In the genomic region with DNA sequence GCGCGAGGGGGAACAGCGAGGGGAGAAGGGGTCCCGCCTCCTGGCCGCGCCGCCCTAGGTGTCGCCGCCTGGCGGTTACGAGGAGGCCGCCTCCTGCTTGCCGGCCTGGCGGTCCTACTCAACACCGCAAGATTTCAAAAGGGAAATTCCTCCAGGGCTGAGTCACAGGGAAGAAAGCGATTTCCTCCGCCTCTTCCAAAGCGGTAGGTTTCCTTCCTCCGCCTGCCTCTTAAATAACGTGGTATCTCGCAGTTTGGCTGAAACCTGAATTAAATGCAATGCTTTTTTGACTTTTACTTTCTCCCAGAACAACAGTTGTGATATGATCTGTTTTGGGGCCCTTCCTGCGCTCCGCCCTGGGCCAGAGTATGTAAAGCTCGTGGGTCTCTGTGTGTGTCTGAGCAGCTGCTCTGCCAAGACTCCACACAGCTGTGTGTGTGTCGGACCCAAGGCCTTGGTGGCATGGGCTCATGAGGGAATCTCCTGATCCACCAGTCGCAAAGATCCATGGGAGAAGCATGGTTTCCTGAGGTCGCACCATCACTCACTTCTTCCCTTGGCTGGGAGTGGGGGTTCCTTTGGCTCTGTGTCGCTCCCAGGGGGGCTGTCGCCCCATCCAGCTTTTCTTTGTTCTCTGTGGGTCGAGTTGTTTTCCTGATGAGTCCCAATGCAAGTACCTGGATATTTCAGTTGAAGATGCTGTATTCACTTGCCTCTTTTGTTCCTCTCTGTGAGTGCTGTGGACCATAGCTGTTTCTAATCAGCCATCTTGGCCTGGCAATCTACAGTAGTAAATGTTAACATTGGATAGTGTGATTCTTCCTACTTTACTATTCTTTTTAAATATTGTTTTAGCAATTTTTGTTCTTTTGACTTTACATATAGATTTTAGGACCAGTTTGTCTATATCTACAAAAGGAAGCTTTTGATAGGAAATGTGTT, we compare ENCODE assay signal across 7 cellular contexts. TPM values are rescaled to one million over a fixed set of nuclear protein-coding genes. Genes with fewer than 3 reads are reported as not detected.
A peak's percentile ranks its signal among the peaks of the same experiment; 100 is the strongest.
DNase-seq lines count a peak whose midpoint lies in the region; ATAC-seq, FAIRE-seq and TF ChIP-seq lines count a peak whose summit lies in the region.

No MANE protein-coding gene starts in this region.

- peak; percentile 72 for TF ChIP-seq POLR2A in endothelial cell of umbilical vein (IDR thresholded peaks at IDR 0.05; ENCODE audit: low read depth, low read length)

- peak overlapping the region in 1 of 3 experiments; percentile 19 for H3K4me3 ChIP-seq in endothelial cell of umbilical vein (replicated peaks in 1 of 3; ENCODE audit: insufficient read depth in 1 of 3, low read depth in 1 of 3, low read length in 3 of 3)
- peak overlapping the region; percentile 22 for H3K4me3 ChIP-seq in mesodermal cell (ENCODE audit: extremely low read depth, insufficient read depth, low read length, poor library complexity, severe bottlenecking)

- CTCF ChIA-PET in endothelial cell of umbilical vein (lab: Charles Lee), result interaction anchor here (1.0 to 3.4 kb wide), 9 partner anchors 10 to 612 kb away, joined by 3 to 30 read pairs (median 5); no protein-coding TSS in a partner anchor

- no peaks in the 10 kb centered on the region for H3K36me3 ChIP-seq in endothelial cell of umbilical vein (ENCODE audit: control insufficient read depth in 2 of 2, extremely low read depth in 1 of 2, insufficient read depth in 2 of 2, low read length in 2 of 2)
- H3K36me3 ChIP-seq in mesodermal cell (ENCODE audit: control insufficient read depth, insufficient read depth, low read length), result no peaks in the 10 kb centered on the region

- H3K9me3 ChIP-seq in endothelial cell of umbilical vein (replicated peaks; ENCODE audit: control insufficient read depth, insufficient read depth, low read length), result no peaks in the 10 kb centered on the region
- no peaks in the 10 kb centered on the region for H3K9me3 ChIP-seq in mesodermal cell (ENCODE audit: control insufficient read depth, low read length)

- peaks cover 27% of the 10 kb centered on the region for H3K4me1 ChIP-seq in endothelial cell of umbilical vein (ENCODE audit: control insufficient read depth, extremely low read depth, insufficient read depth, low read length)
- peaks cover 7% of the 10 kb centered on the region for H3K4me1 ChIP-seq in mesodermal cell (ENCODE audit: control insufficient read depth, insufficient read depth, low read length, poor library complexity, severe bottlenecking)

- peak overlapping the region; percentile 95 for H2AFZ ChIP-seq in endothelial cell of umbilical vein (ENCODE audit: low read depth, low read length)

- peak overlapping the region; percentile 79 for H3K27ac ChIP-seq in endothelial cell of umbilical vein (ENCODE audit: insufficient read depth, low read depth, low read length)
- H3K27ac ChIP-seq in mesodermal cell (ENCODE audit: low read depth, low read length, severe bottlenecking), result peak overlapping the region; percentile 92

- FAIRE-seq in endothelial cell of umbilical vein (lab: Jason Lieb, UNC), result peak; percentile 93

- dilution Hi-C loops in endothelial cell of umbilical vein (cut with MboI; ENCODE audit: extremely low pct_ligation_motif_present, low sequenced_read_pairs), result loop anchor here (25.0 kb wide), 1 partner anchor 157 kb away; a partner anchor contains a TSS

- no peaks in the 10 kb centered on the region for H3K79me2 ChIP-seq in endothelial cell of umbilical vein (ENCODE audit: control insufficient read depth, insufficient read depth, low read length)

- POLR2A ChIA-PET in endothelial cell of umbilical vein (lab: Charles Lee), result interaction anchor here (1.1 to 1.3 kb wide), 2 partner anchors 10 to 138 kb away, joined by 3 to 6 read pairs; no protein-coding TSS in a partner anchor

- BruUV-seq in endothelial cell of umbilical vein (replicated peaks; lab: Mats Ljungman, UMichigan), result TSS peak; percentile 84

- peak; percentile 32 for DNase-seq in GM19238 (ENCODE audit: insufficient read length, low spot score)
- peak; percentile 79 for DNase-seq in MV-4-11 (lab: John Stamatoyannopoulos, UW)
- DNase-seq in activated CD8-positive, alpha-beta memory T cell treated with anti-CD3 and anti-CD28 coated beads, Interleukin-2, amount 50 U/mL, for 1 hour (ENCODE audit: extremely low read depth), result peak; percentile 23
- peak; percentile 91 for DNase-seq in endothelial cell of umbilical vein (ENCODE audit: low read depth, low spot score)
- DNase-seq in stimulated activated CD8-positive, alpha-beta memory T cell treated with anti-CD3 and anti-CD28 coated beads, Interleukin-15, amount 100 ng/mL, for 24 hours (ENCODE audit: low read depth), result peak; percentile 15

- intact Hi-C loops in endothelial cell of umbilical vein (cut with micrococcal nuclease), result loop anchor here (1.0 to 5.0 kb wide), 7 partner anchors 10 to 157 kb away; a partner anchor contains a TSS

- H3K4me2 ChIP-seq in endothelial cell of umbilical vein (ENCODE audit: insufficient read depth, low read length), result peak overlapping the region; percentile 68

- H3K27me3 ChIP-seq in endothelial cell of umbilical vein (ENCODE audit: control insufficient read depth in 2 of 2, insufficient read depth in 2 of 2, low read length in 2 of 2), result no peaks in the 10 kb centered on the region

- ATAC-seq in HG03097 (IDR thresholded peaks at IDR 0.05; ENCODE audit: low FRiP score, unreplicated experiment), result no peak

- no peaks in the 10 kb centered on the region for H3K9me1 ChIP-seq in endothelial cell of umbilical vein (replicated peaks; ENCODE audit: control insufficient read depth, extremely low read depth, insufficient read depth, low read length)

- peak overlapping the region; percentile 61 for H3K9ac ChIP-seq in endothelial cell of umbilical vein (replicated peaks; ENCODE audit: extremely low read depth, insufficient read depth, low read length)

- TF ChIP-seq CTCF in endothelial cell of umbilical vein (IDR thresholded peaks at IDR 0.05; ENCODE audit: extremely low read depth in 1 of 2, insufficient read depth in 1 of 2, low read depth in 1 of 2, low read length in 2 of 2), result peak; percentile 33 to 86

- 18 to 19% methylated on average over 22 to 28 of the region's 30 CpGs for WGBS in mesodermal cell (ENCODE audit: insufficient coverage in 2 of 2), 2 experiments

- no peaks in the 10 kb centered on the region for H4K20me1 ChIP-seq in endothelial cell of umbilical vein (replicated peaks; ENCODE audit: control insufficient read depth, extremely low read depth, insufficient read depth, low read length)

TF ChIP-seq in endothelial cell of umbilical vein, 7 proteins besides CTCF, POLR2A, EP300 and RAD21:
- TF ChIP-seq POLR2AphosphoS5 (IDR thresholded peaks at IDR 0.05; ENCODE audit: insufficient read depth, low read depth, low read length), result peak; percentile 84
- peak; percentile 84 for TF ChIP-seq JUN (IDR thresholded peaks at IDR 0.05; ENCODE audit: borderline replicate concordance, insufficient read depth, insufficient read length, low read depth)
- TF ChIP-seq, protein P1, sequence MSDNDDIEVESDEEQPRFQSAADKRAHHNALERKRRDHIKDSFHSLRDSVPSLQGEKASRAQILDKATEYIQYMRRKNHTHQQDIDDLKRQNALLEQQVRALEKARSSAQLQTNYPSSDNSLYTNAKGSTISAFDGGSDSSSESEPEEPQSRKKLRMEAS (IDR thresholded peaks at IDR 0.05; ENCODE audit: insufficient read depth, insufficient read length), result no peak
- TF ChIP-seq EZH2 (IDR thresholded peaks at IDR 0.05; ENCODE audit: borderline replicate concordance, low read depth, low read length, severe bottlenecking), result no peak
- peak; percentile 75 for TF ChIP-seq GATA2 (IDR thresholded peaks at IDR 0.05; ENCODE audit: insufficient read depth, insufficient read length, low read depth, low read length)
- peak; percentile 85 for TF ChIP-seq FOS (IDR thresholded peaks at IDR 0.05; ENCODE audit: borderline replicate concordance, insufficient read depth, low read length)
- TF ChIP-seq MYC (IDR thresholded peaks at IDR 0.05; ENCODE audit: low read depth, low read length), result no peak
TF ChIP-seq in endothelial cell of umbilical vein: peak in this region for 4.

RNA-seq across cellular contexts. Expression of a gene that starts 31.6 kb away (rescaled TPM):
- total RNA-seq in endothelial cell of umbilical vein, result 114 and 120 TPM in 2 replicates
- polyA plus RNA-seq in endothelial cell of umbilical vein, result 41.7 and 41.8 TPM in 2 replicates
- 25.2 and 31.9 TPM in 2 replicates for polyA plus RNA-seq in endothelial cell of umbilical vein (2011; cell fraction: cytosol; rRNA removed)
- 186 and 198 TPM in 2 replicates for polyA plus RNA-seq in endothelial cell of umbilical vein (2011; cell fraction: nucleus; rRNA removed)
- 8.5 and 10.9 TPM in 2 replicates for polyA plus RNA-seq in endothelial cell of umbilical vein (2012)
- polyA minus RNA-seq in endothelial cell of umbilical vein, result 33.6 and 45.1 TPM in 2 replicates
- not detected for polyA minus RNA-seq in endothelial cell of umbilical vein (2011; cell fraction: cytosol; rRNA and poly(A)+ RNA removed)
- 51.9 and 66.9 TPM in 2 replicates for polyA minus RNA-seq in endothelial cell of umbilical vein (2011; cell fraction: nucleus; rRNA and poly(A)+ RNA removed)
- polyA plus RNA-seq in mesodermal cell (2013, experiment 1 of 2), result 27.7 TPM
- 17.6 TPM for polyA plus RNA-seq in mesodermal cell (2013, experiment 2 of 2)

Comparison
In these comparisons a context has a peak if more than half of its experiments do, and no peak if none do; other contexts are left out.
1. DNase-seq: peak in every context shown above with its lines; median percentile 91 in endothelial cell of umbilical vein; 79 in MV-4-11; 32 in GM19238; 23 in activated CD8-positive, alpha-beta memory T cell treated with anti-CD3 and anti-CD28 coated beads, Interleukin-2, amount 50 U/mL, for 1 hour; 15 in stimulated activated CD8-positive, alpha-beta memory T cell treated with anti-CD3 and anti-CD28 coated beads, Interleukin-15, amount 100 ng/mL, for 24 hours.